Comparison of ENCODE assay signal across 11 cellular contexts in the genomic region with DNA sequence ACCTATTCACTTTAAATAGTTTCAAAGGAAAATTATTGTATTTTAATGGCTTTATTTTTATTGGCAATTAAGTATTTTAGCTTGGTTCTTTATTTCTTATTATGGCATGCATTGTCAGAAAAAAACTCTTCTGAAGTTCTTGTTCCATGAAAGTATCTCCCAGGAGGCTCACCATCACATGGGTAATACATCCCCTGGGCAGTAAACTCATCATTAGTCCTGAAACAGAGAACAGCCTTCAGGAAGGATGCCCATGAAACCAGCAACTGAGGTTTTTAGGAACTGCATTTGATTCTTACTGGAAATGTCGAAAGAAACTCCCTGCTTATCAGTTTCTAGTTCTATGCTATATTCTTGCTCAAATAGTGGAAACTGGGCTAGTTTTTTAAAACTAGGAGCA.
DNase-seq lines count a peak whose midpoint lies in the region; ATAC-seq, FAIRE-seq and TF ChIP-seq lines count a peak whose summit lies in the region.
"Had no signal": no experiment of that assay in that cellular context is flagged by ENCODE, and none has a peak within 500 bp of the region (broad histone marks: within the 10 kb centered on the region; RNA-seq: fewer than 3 reads in every experiment).

No MANE protein-coding gene starts in this region.

- no TSS peak for BruUV-seq in HepG2 (replicated peaks; lab: Mats Ljungman, UMichigan)

- peaks cover 21 to 54% (median 42%) of the 10 kb centered on the region in 3 donors for H3K4me1 Mint-ChIP-seq in naive B cell

- H3K27ac ChIP-seq in HepG2 (ENCODE audit: extremely low read length, insufficient read depth, low read length) (peak overlapping the region; percentile 53), right lobe of liver (no peak overlapping the region), brain microvascular endothelial cell (peak overlapping the region; percentile 61)

- H3K4me1 ChIP-seq in HepG2 (ENCODE audit: insufficient read depth, low read length) (peaks cover 29% of the 10 kb centered on the region), right lobe of liver (no peaks in the 10 kb centered on the region)

- no peak for TF ChIP-seq CTCF in HepG2 (CRISPR knock-in tag; IDR thresholded peaks at IDR 0.05)
- TF ChIP-seq CTCF in right lobe of liver (IDR thresholded peaks at IDR 0.05) = no peak
- no peak for TF ChIP-seq CTCF in brain microvascular endothelial cell (IDR thresholded peaks at IDR 0.05; ENCODE audit: low read depth, low read length, missing control alignments)

- no peak for TF ChIP-seq RAD21 in HepG2 (CRISPR knock-in tag; IDR thresholded peaks at IDR 0.05)

- H4K20me1 ChIP-seq in HepG2 (ENCODE audit: insufficient read depth, low read length) = no peaks in the 10 kb centered on the region

- in situ Hi-C loops in HepG2 (cut with HindIII; ENCODE audit: extremely low pct_ligation_motif_present, low pct_unique_long_range_greater_than_20kb) = no loop called here
- in situ Hi-C loops in brain microvascular endothelial cell (cut with HindIII; ENCODE audit: low pct_ligation_motif_present, low sequenced_read_pairs) = no loop called here

- peak overlapping the region; percentile 95 to 100 (median 98) for H3K27ac Mint-ChIP-seq in naive B cell

- TF ChIP-seq EP300 in HepG2 (IDR thresholded peaks at IDR 0.05; ENCODE audit: low read depth in 2 of 2, low read length in 2 of 2) = no peak
- TF ChIP-seq EP300 in HepG2 (CRISPR knock-in tag; IDR thresholded peaks at IDR 0.05; ENCODE audit: borderline replicate concordance) = no peak

- no peak overlapping the region for H2AFZ ChIP-seq in HepG2 (ENCODE audit: low read length)

- POLR2A ChIA-PET in HepG2 (lab: Yijun Ruan, JAX) = no interaction called here

- no peaks in the 10 kb centered on the region for H3K27me3 Mint-ChIP-seq in naive B cell
- H3K27me3 Mint-ChIP-seq: activated naive CD4-positive, alpha-beta T cell treated with anti-CD3 and anti-CD28 coated beads, Interleukin-2, amount 10 ng/mL, durations not matched to agents 7 days and 5 days had no signal

- no peak for FAIRE-seq in HepG2 (lab: Jason Lieb, UNC)

- WGBS in HepG2 (ENCODE audit: low lambda C conversion rate) = 31% methylated on average over 1 of the region's 1 CpG
- 56% methylated on average over 1 of the region's 1 CpG for WGBS in right lobe of liver (ENCODE audit: insufficient coverage, low coverage, low lambda C conversion rate, missing lambda C conversion rate)

- CTCF ChIA-PET in HepG2 (lab: Yijun Ruan, JAX; ENCODE audit: low intra/inter-chr PET ratio, low total read pairs) = interaction anchor here (0.6 kb wide), 1 partner anchor 10 kb away, joined by 3 read pairs; no protein-coding TSS in a partner anchor

- peak overlapping the region; percentile 63 for H3K4me2 ChIP-seq in HepG2 (ENCODE audit: low read depth, low read length)

- intact Hi-C loops in HepG2 (cut with micrococcal nuclease; ENCODE audit: unreplicated experiment) (loop anchor here (5.0 kb wide), 1 partner anchor 35 kb away; no protein-coding TSS in a partner anchor), right lobe of liver (cut with DNase I) (no loop called here)

- no peaks in the 10 kb centered on the region for H3K79me2 ChIP-seq in HepG2 (ENCODE audit: insufficient read depth, low read length)

- ATAC-seq in HepG2 (peak; percentile 45), right lobe of liver (no peak), naive B cell (ENCODE audit: low read depth in 2 of 2) (no peak), HG02798 (IDR thresholded peaks at IDR 0.05; ENCODE audit: poor library complexity, unreplicated experiment) (no peak), HG03571 (IDR thresholded peaks at IDR 0.05; ENCODE audit: unreplicated experiment) (no peak)

- H3K27me3 ChIP-seq in HepG2 (ENCODE audit: control insufficient read depth in 1 of 2, insufficient read depth in 2 of 2, low read length in 2 of 2) = no peaks in the 10 kb centered on the region
- H3K27me3 ChIP-seq in right lobe of liver = no peaks in the 10 kb centered on the region
- no peaks in the 10 kb centered on the region for H3K27me3 ChIP-seq in brain microvascular endothelial cell (replicated peaks)

- TF ChIP-seq POLR2A in HepG2 (IDR thresholded peaks at IDR 0.05; ENCODE audit: insufficient read depth in 1 of 2, low read depth in 2 of 2, low read length in 2 of 2) (no peak), right lobe of liver (IDR thresholded peaks at IDR 0.05) (no peak)

- DNase-seq in HepG2 (ENCODE audit: low spot score) (no peak), right lobe of liver (no peak), brain microvascular endothelial cell (no peak), naive B cell (no peak), GOT3 (lab: John Stamatoyannopoulos, UW) (no peak), NCI-H2227 treated with DMSO at 0.1 percent for 48 hours (lab: John Stamatoyannopoulos, UW) (no peak)

- H3K9me3 Mint-ChIP-seq in naive B cell = peaks cover 0 to 5% (median 0%) of the 10 kb centered on the region in 7 donors
- H3K9me3 Mint-ChIP-seq: neural crest cell had no signal

- 0 out of 2 replicates have a peak overlapping the region, but pooled peaks have one; percentile 16 for H3K9ac ChIP-seq in HepG2 (ENCODE audit: insufficient read depth, low read depth, low read length)

- peaks cover 19 to 37% of the 10 kb centered on the region in 2 donors for H3K36me3 Mint-ChIP-seq in naive B cell

- H3K4me3 Mint-ChIP-seq in naive B cell = peak overlapping the region in 4 of 8 donors; percentile 48 to 89 (median 66)
- H3K4me3 Mint-ChIP-seq: activated naive CD4-positive, alpha-beta T cell treated with anti-CD3 and anti-CD28 coated beads, Interleukin-2, amount 10 ng/mL, durations not matched to agents 7 days and 5 days; neural crest cell; WTC11 had no signal

- no peak overlapping the region for H3K4me3 ChIP-seq in HepG2 (replicated peaks in 1 of 3; ENCODE audit: insufficient read depth in 1 of 3, low read depth in 2 of 3, low read length in 3 of 3)
- no peak overlapping the region for H3K4me3 ChIP-seq in right lobe of liver
- H3K4me3 ChIP-seq in brain microvascular endothelial cell (ENCODE audit: low read depth, low read length) = no peak overlapping the region

- H3K36me3 ChIP-seq in HepG2 (replicated peaks in 1 of 2; ENCODE audit: control insufficient read depth in 1 of 2, insufficient read depth in 2 of 2, low read length in 2 of 2) = peaks cover 4 to 25% of the 10 kb centered on the region in 2 experiments; a peak in 4 of 5 replicates
- H3K36me3 ChIP-seq in right lobe of liver = no peaks in the 10 kb centered on the region
- no peaks in the 10 kb centered on the region for H3K36me3 ChIP-seq in brain microvascular endothelial cell (replicated peaks)

- no peaks in the 10 kb centered on the region for H3K9me3 ChIP-seq in HepG2 (ENCODE audit: low read length)
- no peaks in the 10 kb centered on the region for H3K9me3 ChIP-seq in right lobe of liver

TF ChIP-seq in HepG2, 621 proteins besides CTCF, POLR2A, EP300 and RAD21:
- TF ChIP-seq, protein P1, sequence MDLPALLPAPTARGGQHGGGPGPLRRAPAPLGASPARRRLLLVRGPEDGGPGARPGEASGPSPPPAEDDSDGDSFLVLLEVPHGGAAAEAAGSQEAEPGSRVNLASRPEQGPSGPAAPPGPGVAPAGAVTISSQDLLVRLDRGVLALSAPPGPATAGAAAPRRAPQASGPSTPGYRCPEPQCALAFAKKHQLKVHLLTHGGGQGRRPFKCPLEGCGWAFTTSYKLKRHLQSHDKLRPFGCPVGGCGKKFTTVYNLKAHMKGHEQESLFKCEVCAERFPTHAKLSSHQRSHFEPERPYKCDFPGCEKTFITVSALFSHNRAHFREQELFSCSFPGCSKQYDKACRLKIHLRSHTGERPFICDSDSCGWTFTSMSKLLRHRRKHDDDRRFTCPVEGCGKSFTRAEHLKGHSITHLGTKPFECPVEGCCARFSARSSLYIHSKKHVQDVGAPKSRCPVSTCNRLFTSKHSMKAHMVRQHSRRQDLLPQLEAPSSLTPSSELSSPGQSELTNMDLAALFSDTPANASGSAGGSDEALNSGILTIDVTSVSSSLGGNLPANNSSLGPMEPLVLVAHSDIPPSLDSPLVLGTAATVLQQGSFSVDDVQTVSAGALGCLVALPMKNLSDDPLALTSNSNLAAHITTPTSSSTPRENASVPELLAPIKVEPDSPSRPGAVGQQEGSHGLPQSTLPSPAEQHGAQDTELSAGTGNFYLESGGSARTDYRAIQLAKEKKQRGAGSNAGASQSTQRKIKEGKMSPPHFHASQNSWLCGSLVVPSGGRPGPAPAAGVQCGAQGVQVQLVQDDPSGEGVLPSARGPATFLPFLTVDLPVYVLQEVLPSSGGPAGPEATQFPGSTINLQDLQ (CRISPR knock-in tag; IDR thresholded peaks at IDR 0.05) = no peak
- TF ChIP-seq CC2D1A (CRISPR knock-in tag; IDR thresholded peaks at IDR 0.05) (no peak), HNRNPUL1 (IDR thresholded peaks at IDR 0.05; ENCODE audit: low read depth, low read length) (no peak), PHF21A (CRISPR knock-in tag; IDR thresholded peaks at IDR 0.05) (no peak)
- TF ChIP-seq, protein P2, sequence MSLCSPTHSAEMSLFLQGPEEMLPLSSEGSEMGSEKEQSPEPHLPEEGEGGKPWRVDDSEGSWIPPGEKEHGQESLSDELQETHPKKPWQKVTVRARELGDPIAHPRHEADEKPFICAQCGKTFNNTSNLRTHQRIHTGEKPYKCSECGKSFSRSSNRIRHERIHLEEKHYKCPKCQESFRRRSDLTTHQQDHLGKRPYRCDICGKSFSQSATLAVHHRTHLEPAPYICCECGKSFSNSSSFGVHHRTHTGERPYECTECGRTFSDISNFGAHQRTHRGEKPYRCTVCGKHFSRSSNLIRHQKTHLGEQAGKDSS (CRISPR knock-in tag; IDR thresholded peaks at IDR 0.05; ENCODE audit: borderline replicate concordance, low read depth) = no peak
- TF ChIP-seq, protein P3, sequence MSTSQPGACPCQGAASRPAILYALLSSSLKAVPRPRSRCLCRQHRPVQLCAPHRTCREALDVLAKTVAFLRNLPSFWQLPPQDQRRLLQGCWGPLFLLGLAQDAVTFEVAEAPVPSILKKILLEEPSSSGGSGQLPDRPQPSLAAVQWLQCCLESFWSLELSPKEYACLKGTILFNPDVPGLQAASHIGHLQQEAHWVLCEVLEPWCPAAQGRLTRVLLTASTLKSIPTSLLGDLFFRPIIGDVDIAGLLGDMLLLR (CRISPR knock-in tag; IDR thresholded peaks at IDR 0.05) = no peak

Comparison
In these comparisons a context has a peak if more than half of its experiments do, and no peak if none do; other contexts are left out.
1. H3K27ac ChIP-seq: peak in HepG2 (single experiment) and brain microvascular endothelial cell (single experiment); none in right lobe of liver (0 of 3).